ENCODE assay signal across 17 cellular contexts in genomic region chr5:22708770-22709328, GRCh38.
"Had no signal": no experiment of that assay in that cellular context is flagged by ENCODE, and none has a peak within 500 bp of the region (broad histone marks: within the 10 kb centered on the region; RNA-seq: fewer than 3 reads in every experiment).

No MANE protein-coding gene starts in this region.

- H3K4me1 Mint-ChIP-seq: activated naive CD8-positive, alpha-beta T cell treated with anti-CD3 and anti-CD28 coated beads for 36 hours; memory B cell had no signal

- H3K36me3 Mint-ChIP-seq: activated naive CD8-positive, alpha-beta T cell treated with anti-CD3 and anti-CD28 coated beads for 36 hours; memory B cell had no signal

- H3K27ac Mint-ChIP-seq: activated CD8-positive, alpha-beta T cell treated with anti-CD3 and anti-CD28 coated beads for 36 hours; activated naive CD8-positive, alpha-beta T cell treated with anti-CD3 and anti-CD28 coated beads for 36 hours; activated T-cell treated with anti-CD3 and anti-CD28 coated beads, Interleukin-2, amount 50 U/mL, for 72 hours; dendritic cell treated with granulocyte-macrophage colony-stimulating factor and Interleukin-4, amounts not matched to agents 40 ng/mL and 50 ng/mL, for 4 days; memory B cell; stimulated activated naive CD8-positive, alpha-beta T cell treated with anti-CD3 and anti-CD28 coated beads, Interleukin-15, Interleukin-2, amounts not matched to agents 100 ng/mL and 50 ng/mL, for 24 hours had no signal

- H3K4me3 Mint-ChIP-seq: activated CD8-positive, alpha-beta T cell treated with anti-CD3 and anti-CD28 coated beads for 36 hours; activated naive CD8-positive, alpha-beta T cell treated with anti-CD3 and anti-CD28 coated beads for 36 hours; activated T-cell treated with anti-CD3 and anti-CD28 coated beads, Interleukin-2, amount 50 U/mL, for 72 hours; dendritic cell treated with granulocyte-macrophage colony-stimulating factor and Interleukin-4, amounts not matched to agents 40 ng/mL and 50 ng/mL, for 4 days; memory B cell; stimulated activated naive CD8-positive, alpha-beta T cell treated with anti-CD3 and anti-CD28 coated beads, Interleukin-15, Interleukin-2, amounts not matched to agents 100 ng/mL and 50 ng/mL, for 24 hours had no signal

- DNase-seq: activated CD4-positive, alpha-beta T cell treated with anti-CD3 and anti-CD28 coated beads for 4 hours; activated CD8-positive, alpha-beta memory T cell treated with anti-CD3 and anti-CD28 coated beads, Interleukin-2, amount 50 U/mL, for 4 hours; activated CD8-positive, alpha-beta T cell treated with anti-CD3 and anti-CD28 coated beads for 36 hours; activated gamma-delta T cell treated with Interleukin-2 at 50 U/mL for 16 hours; activated naive CD8-positive, alpha-beta T cell treated with anti-CD3 and anti-CD28 coated beads for 36 hours; activated T-cell treated with anti-CD3 and anti-CD28 coated beads, Interleukin-2, amount 50 U/mL, for 72 hours; brain microvascular endothelial cell; cerebellar nuclear complex; kidney; left ventricle myocardium inferior; pancreas; stimulated activated CD4-positive, alpha-beta T cell treated with anti-CD3 and anti-CD28 coated beads, Interleukin-4, amount 100 ng/mL, for 24 hours; T1000; testis had no signal

- H3K27me3 Mint-ChIP-seq: activated CD8-positive, alpha-beta T cell treated with anti-CD3 and anti-CD28 coated beads for 36 hours; activated naive CD8-positive, alpha-beta T cell treated with anti-CD3 and anti-CD28 coated beads for 36 hours; dendritic cell treated with granulocyte-macrophage colony-stimulating factor and Interleukin-4, amounts not matched to agents 40 ng/mL and 50 ng/mL, for 4 days; memory B cell; stimulated activated naive CD8-positive, alpha-beta T cell treated with anti-CD3 and anti-CD28 coated beads, Interleukin-15, Interleukin-2, amounts not matched to agents 100 ng/mL and 50 ng/mL, for 24 hours had no signal

- H3K9me3 Mint-ChIP-seq: dendritic cell treated with granulocyte-macrophage colony-stimulating factor and Interleukin-4, amounts not matched to agents 40 ng/mL and 50 ng/mL, for 4 days; memory B cell had no signal
